In genomic region chr5:67165524-67166459, GRCh38 we compare ENCODE assay signal across 8 cellular contexts. TPM values are rescaled to one million over a fixed set of nuclear protein-coding genes. Genes with fewer than 3 reads are reported as not detected.
DNase-seq lines count a peak whose midpoint lies in the region; ATAC-seq and TF ChIP-seq lines count a peak whose summit lies in the region.

No MANE protein-coding gene starts in this region.

- peak overlapping the region; percentile 57; the same call in 1 of the 2 replicates for H2AFZ ChIP-seq in Loucy (ENCODE audit: low read length)

- peak overlapping the region; percentile 61 for H3K4me3 ChIP-seq in CD4-positive, CD25-positive, alpha-beta regulatory T cell (ENCODE audit: low read depth, low read length)
- H3K4me3 ChIP-seq in Loucy (ENCODE audit: low read length, poor library complexity, severe bottlenecking): peak overlapping the region; percentile 69

- peaks cover 25% of the 10 kb centered on the region for H3K36me3 ChIP-seq in CD4-positive, CD25-positive, alpha-beta regulatory T cell (ENCODE audit: control insufficient read depth, insufficient read depth, low read length)
- peaks cover 32% of the 10 kb centered on the region; the same call in 1 of the 2 replicates for H3K36me3 ChIP-seq in Loucy (ENCODE audit: insufficient read depth, low read length)

- H3K36me3 Mint-ChIP-seq in CD4-positive, CD25-positive, alpha-beta regulatory T cell: peaks cover 17% of the 10 kb centered on the region
- H3K36me3 Mint-ChIP-seq in effector memory CD8-positive, alpha-beta T cell (ENCODE audit: insufficient read depth): peaks cover 40% of the 10 kb centered on the region

- peak overlapping the region; percentile 97 to 99 (median 99) for H3K27ac Mint-ChIP-seq in CD4-positive, CD25-positive, alpha-beta regulatory T cell
- peak overlapping the region; percentile 93 to 96 for H3K27ac Mint-ChIP-seq in effector memory CD8-positive, alpha-beta T cell

- no peaks in the 10 kb centered on the region for H3K27me3 ChIP-seq in CD4-positive, CD25-positive, alpha-beta regulatory T cell (ENCODE audit: control insufficient read depth, insufficient read depth, low read length)
- no peaks in the 10 kb centered on the region for H3K27me3 ChIP-seq in Loucy (ENCODE audit: insufficient read depth, low read length, poor library complexity, severe bottlenecking)

- peaks cover 31 to 80% (median 47%) of the 10 kb centered on the region in 4 donors for H3K4me1 Mint-ChIP-seq in CD4-positive, CD25-positive, alpha-beta regulatory T cell
- H3K4me1 Mint-ChIP-seq in effector memory CD8-positive, alpha-beta T cell (ENCODE audit: low read depth in 2 of 2): peaks cover 43 to 51% of the 10 kb centered on the region in 2 donors

- H3K4me1 ChIP-seq in CD4-positive, CD25-positive, alpha-beta regulatory T cell (ENCODE audit: control insufficient read depth, insufficient read depth, low read length, poor library complexity, severe bottlenecking): peaks cover 84% of the 10 kb centered on the region
- peaks cover 5% of the 10 kb centered on the region for H3K4me1 ChIP-seq in Loucy (ENCODE audit: insufficient read depth, low read length, poor library complexity, severe bottlenecking)

- TF ChIP-seq CTCF in Loucy (conservative IDR thresholded peaks at IDR 0.05; ENCODE audit: low read length): peak; percentile 71

- no peaks in the 10 kb centered on the region for H3K9me2 ChIP-seq in Loucy (replicated peaks; ENCODE audit: low read depth, low read length)

- H3K4me3 Mint-ChIP-seq in CD4-positive, CD25-positive, alpha-beta regulatory T cell: peak overlapping the region; percentile 86 to 94 (median 92)
- H3K4me3 Mint-ChIP-seq in effector memory CD8-positive, alpha-beta T cell: peak overlapping the region; percentile 81 to 90

- H3K4me2 ChIP-seq in Loucy (ENCODE audit: low read depth, low read length, poor library complexity, severe bottlenecking): peak overlapping the region; percentile 72

- peak overlapping the region; percentile 90 for H3K27ac ChIP-seq in CD4-positive, CD25-positive, alpha-beta regulatory T cell (ENCODE audit: insufficient read depth, low read length, poor library complexity, severe bottlenecking)

- H3K9me3 ChIP-seq in CD4-positive, CD25-positive, alpha-beta regulatory T cell (ENCODE audit: control insufficient read depth in 2 of 2, low read length in 2 of 2): no peaks in the 10 kb centered on the region
- H3K9me3 ChIP-seq in Loucy (ENCODE audit: insufficient read depth, low read depth, low read length): no peaks in the 10 kb centered on the region

- H3F3A ChIP-seq in Loucy (ENCODE audit: low read depth): no peaks in the 10 kb centered on the region

- peak; percentile 61 to 95 (median 79) for DNase-seq in CD4-positive, CD25-positive, alpha-beta regulatory T cell
- DNase-seq in activated CD8-positive, alpha-beta memory T cell treated with anti-CD3 and anti-CD28 coated beads for 4 hours (ENCODE audit: low read depth in 2 of 2): peak; percentile 43 to 59
- DNase-seq in effector memory CD8-positive, alpha-beta T cell: peak; percentile 75 to 77 (median 75)
- peak; percentile 95 for DNase-seq in mesenteric fat pad (ENCODE audit: low spot score)
- DNase-seq in stimulated activated CD8-positive, alpha-beta memory T cell treated with anti-CD3 and anti-CD28 coated beads, Interleukin-12 subunit alpha, Interleukin-12 subunit beta, amount 100 ng/mL, for 4 hours (ENCODE audit: low read depth): peak; percentile 53
- DNase-seq in DMS79 (lab: John Stamatoyannopoulos, UW): no peak

- peak overlapping the region; percentile 86 for H3K9ac ChIP-seq in Loucy (ENCODE audit: low read depth, low read length, poor library complexity, severe bottlenecking)

- no peaks in the 10 kb centered on the region for H3K27me3 Mint-ChIP-seq in CD4-positive, CD25-positive, alpha-beta regulatory T cell
- no peaks in the 10 kb centered on the region for H3K27me3 Mint-ChIP-seq in effector memory CD8-positive, alpha-beta T cell

- ATAC-seq in CD4-positive, CD25-positive, alpha-beta regulatory T cell (ENCODE audit: low read depth in 2 of 2): peak; percentile 71 to 75
- peak; percentile 89 for ATAC-seq in GM21528 (IDR thresholded peaks at IDR 0.05; ENCODE audit: low FRiP score, unreplicated experiment)
- peak; percentile 73 for ATAC-seq in effector memory CD8-positive, alpha-beta T cell (replicated peaks)

- peaks cover 10% of the 10 kb centered on the region; the same call in 1 of the 2 replicates for H3K79me2 ChIP-seq in Loucy (ENCODE audit: insufficient read depth, low read length)

- H3K9me3 Mint-ChIP-seq in CD4-positive, CD25-positive, alpha-beta regulatory T cell: no peaks in the 10 kb centered on the region
- H3K9me3 Mint-ChIP-seq in effector memory CD8-positive, alpha-beta T cell: no peaks in the 10 kb centered on the region

- no peaks in the 10 kb centered on the region for H4K20me1 ChIP-seq in Loucy (ENCODE audit: insufficient read depth, low read length, poor library complexity, severe bottlenecking)

RNA-seq across cellular contexts. Expression of gene CD180, which starts 30.8 kb away (rescaled TPM):
- not detected for total RNA-seq in CD4-positive, CD25-positive, alpha-beta regulatory T cell
- polyA plus RNA-seq in CD4-positive, CD25-positive, alpha-beta regulatory T cell: under 1 TPM in 3 of 4 donors, not detected in 1; 0.06 to 0.37 (median 0.11) TPM
- total RNA-seq in mesenteric fat pad: 2.6 TPM
